In genomic region chr20:45051497-45052060, GRCh38 we compare ENCODE assay signal across 11 cellular contexts. TPM values are rescaled to one million over a fixed set of nuclear protein-coding genes. Genes with fewer than 3 reads are reported as not detected.
DNase-seq lines count a peak whose midpoint lies in the region; ATAC-seq and TF ChIP-seq lines count a peak whose summit lies in the region.
"Had no signal": no experiment of that assay in that cellular context is flagged by ENCODE, and none has a peak within 500 bp of the region (broad histone marks: within the 10 kb centered on the region; RNA-seq: fewer than 3 reads in every experiment).

No MANE protein-coding gene starts in this region.

- H4K20me1 ChIP-seq in DND-41 (ENCODE audit: insufficient read depth, low read length) (peaks cover 9% of the 10 kb centered on the region; the same call in 1 of the 2 replicates), OCI-LY7 (ENCODE audit: insufficient read depth, low read length) (peaks cover 29% of the 10 kb centered on the region; the same call in 1 of the 2 replicates)

- H3K4me1 ChIP-seq in DND-41 (ENCODE audit: insufficient read depth, low read length) (peaks cover 49% of the 10 kb centered on the region), OCI-LY7 (ENCODE audit: insufficient read depth, low read length, poor library complexity, severe bottlenecking) (peaks cover 57% of the 10 kb centered on the region), right atrium auricular region (peaks cover 0 to 45% of the 10 kb centered on the region in 2 donors)

- DNase-seq in DND-41 (no peak), OCI-LY7 (ENCODE audit: low spot score) (peak; percentile 70), right atrium auricular region (ENCODE audit: low spot score) (no peak), ACHN (no peak), HuH-7.5 (ENCODE audit: low spot score) (no peak), anterior cingulate cortex (lab: John Stamatoyannopoulos, UW) (no peak)
- DNase-seq: activated effector memory CD4-positive, alpha-beta T cell treated with Interleukin-2 at 50 U/mL for 16 hours had no signal

- in situ Hi-C loops in ACHN (cut with HindIII; ENCODE audit: low pct_ligation_motif_present, low pct_unique_long_range_greater_than_20kb, low sequenced_read_pairs) = no loop called here

- H3K4me3 ChIP-seq in DND-41 (ENCODE audit: low read depth in 1 of 2, low read length in 2 of 2) = no peak overlapping the region
- H3K4me3 ChIP-seq in OCI-LY7 (ENCODE audit: low read depth, low read length, poor library complexity, severe bottlenecking) = peak overlapping the region; percentile 27
- no peak overlapping the region for H3K4me3 ChIP-seq in right atrium auricular region

- H3K9ac ChIP-seq in DND-41 (ENCODE audit: low read depth, low read length) = no peak overlapping the region

- H2AFZ ChIP-seq in DND-41 (ENCODE audit: low read depth, low read length) = no peak overlapping the region
- H2AFZ ChIP-seq in OCI-LY7 (ENCODE audit: low read length) = no peak overlapping the region

- H3K27ac ChIP-seq in DND-41 (ENCODE audit: low read length) = no peak overlapping the region
- peak overlapping the region; percentile 66 for H3K27ac ChIP-seq in OCI-LY7 (ENCODE audit: low read depth, low read length, poor library complexity, severe bottlenecking)
- peak overlapping the region; percentile 41 to 72 for H3K27ac ChIP-seq in right atrium auricular region

- H3K9me2 ChIP-seq in OCI-LY7 (ENCODE audit: insufficient read depth, low read length) = no peaks in the 10 kb centered on the region

- peak; percentile 73 for ATAC-seq in DND-41 (ENCODE audit: insufficient read depth, low read depth)
- ATAC-seq in GM19351 (IDR thresholded peaks at IDR 0.05; ENCODE audit: unreplicated experiment) = peak; percentile 62
- no peak for ATAC-seq in GM18520 (IDR thresholded peaks at IDR 0.05; ENCODE audit: unreplicated experiment)

- no peak overlapping the region for H3K4me2 ChIP-seq in DND-41 (ENCODE audit: insufficient read depth, low read length)
- peak overlapping the region; percentile 73 for H3K4me2 ChIP-seq in OCI-LY7 (ENCODE audit: low read length)

- H3K27me3 ChIP-seq in DND-41 (ENCODE audit: insufficient read depth, low read length, poor library complexity) (no peaks in the 10 kb centered on the region), right atrium auricular region (no peaks in the 10 kb centered on the region)

- H3K36me3 ChIP-seq in DND-41 (ENCODE audit: insufficient read depth, low read length) (peaks cover 39% of the 10 kb centered on the region), OCI-LY7 (ENCODE audit: insufficient read depth, low read length) (peaks cover 59% of the 10 kb centered on the region), right atrium auricular region (no peaks in the 10 kb centered on the region)

- H3K9me3 ChIP-seq in DND-41 (ENCODE audit: insufficient read depth, low read length, severe bottlenecking) (no peaks in the 10 kb centered on the region), OCI-LY7 (ENCODE audit: low read length) (no peaks in the 10 kb centered on the region), right atrium auricular region (no peaks in the 10 kb centered on the region)

- peaks cover 3% of the 10 kb centered on the region for H3K79me2 ChIP-seq in DND-41 (ENCODE audit: insufficient read depth, low read length)
- peaks cover 59% of the 10 kb centered on the region for H3K79me2 ChIP-seq in OCI-LY7 (ENCODE audit: insufficient read depth, low read depth, low read length)

- CTCF ChIA-PET in OCI-LY7 (lab: Charles Lee; ENCODE audit: unreplicated experiment) = no interaction called here

- TF ChIP-seq CTCF in DND-41 (IDR thresholded peaks at IDR 0.05; ENCODE audit: borderline replicate concordance, extremely low read depth, low read length, poor library complexity, severe bottlenecking) = no peak
- TF ChIP-seq CTCF in OCI-LY7 (conservative IDR thresholded peaks at IDR 0.05; ENCODE audit: low read length) = no peak
- no peak for TF ChIP-seq CTCF in right atrium auricular region (IDR thresholded peaks at IDR 0.05)

- POLR2A ChIA-PET in OCI-LY7 (lab: Charles Lee) = interaction anchor here (0.6 to 3.1 kb wide), 5 partner anchors 9 to 365 kb away, joined by 3 to 25 read pairs (median 4); no protein-coding TSS in a partner anchor

- intact Hi-C loops in OCI-LY7 (cut with micrococcal nuclease; ENCODE audit: unreplicated experiment) = no loop called here

- no TSS peak for BruUV-seq in OCI-LY7 (replicated peaks; lab: Mats Ljungman, UMichigan)

RNA-seq across cellular contexts. Expression of gene KCNS1, which starts 49.3 kb away (rescaled TPM):
- total RNA-seq in OCI-LY7 (2014; rRNA removed; shearing (Covaris generic)) = not detected in 2 replicates
- total RNA-seq in OCI-LY7 (2022) (not detected in 2 replicates), right atrium auricular region (under 1 TPM; 0.33 to 0.39 TPM)
- total RNA-seq: HT1080, NCI-H460 had no signal
